ENCODE assay signal across 10 cellular contexts in the genomic region with DNA sequence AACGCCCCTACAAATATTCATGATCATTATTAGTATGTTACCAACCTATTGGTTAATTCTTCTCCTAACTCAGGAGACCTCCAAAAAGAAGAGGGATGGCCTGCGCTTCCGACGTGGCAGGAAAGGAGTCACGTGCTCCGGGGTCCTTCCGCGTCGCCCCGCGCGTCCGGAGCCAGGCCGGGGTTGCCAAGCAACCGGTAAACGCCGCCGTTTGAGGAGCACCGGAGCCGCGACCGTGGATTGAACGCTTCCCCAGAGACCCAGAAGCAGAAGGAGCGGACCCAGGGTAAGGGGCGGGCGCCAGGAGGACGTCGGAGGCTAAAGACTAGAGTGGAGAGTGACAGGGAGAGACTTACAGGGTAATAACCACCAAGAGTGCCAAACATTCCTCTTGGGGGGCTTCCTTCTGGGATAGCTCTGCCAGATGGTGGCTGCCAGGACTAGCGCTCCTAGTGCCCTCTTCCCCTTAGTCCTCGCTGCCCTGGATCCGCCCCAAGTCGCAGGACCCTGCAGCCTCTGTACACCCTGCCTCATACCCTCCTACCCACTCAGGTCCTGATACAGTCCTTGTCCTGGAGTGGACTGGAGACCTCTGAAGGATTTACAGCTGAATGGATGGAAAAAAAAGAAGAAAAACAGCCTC. TPM values are rescaled to one million over a fixed set of nuclear protein-coding genes. Genes with fewer than 3 reads are reported as not detected.
A peak's percentile ranks its signal among the peaks of the same experiment; 100 is the strongest.
DNase-seq lines count a peak whose midpoint lies in the region; ATAC-seq, FAIRE-seq and TF ChIP-seq lines count a peak whose summit lies in the region.
"Had no signal": no experiment of that assay in that cellular context is flagged by ENCODE, and none has a peak within 500 bp of the region (broad histone marks: within the 10 kb centered on the region; RNA-seq: fewer than 3 reads in every experiment).

A gene with protein sequence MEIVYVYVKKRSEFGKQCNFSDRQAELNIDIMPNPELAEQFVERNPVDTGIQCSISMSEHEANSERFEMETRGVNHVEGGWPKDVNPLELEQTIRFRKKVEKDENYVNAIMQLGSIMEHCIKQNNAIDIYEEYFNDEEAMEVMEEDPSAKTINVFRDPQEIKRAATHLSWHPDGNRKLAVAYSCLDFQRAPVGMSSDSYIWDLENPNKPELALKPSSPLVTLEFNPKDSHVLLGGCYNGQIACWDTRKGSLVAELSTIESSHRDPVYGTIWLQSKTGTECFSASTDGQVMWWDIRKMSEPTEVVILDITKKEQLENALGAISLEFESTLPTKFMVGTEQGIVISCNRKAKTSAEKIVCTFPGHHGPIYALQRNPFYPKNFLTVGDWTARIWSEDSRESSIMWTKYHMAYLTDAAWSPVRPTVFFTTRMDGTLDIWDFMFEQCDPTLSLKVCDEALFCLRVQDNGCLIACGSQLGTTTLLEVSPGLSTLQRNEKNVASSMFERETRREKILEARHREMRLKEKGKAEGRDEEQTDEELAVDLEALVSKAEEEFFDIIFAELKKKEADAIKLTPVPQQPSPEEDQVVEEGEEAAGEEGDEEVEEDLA (plus strand): TSS at position 175 of the 643 bp plus-strand sequence. CDS start 7,584 bp downstream, outside the sequence.

- no peak within 1 kb of the TSS for H3K9ac ChIP-seq in endodermal cell (ENCODE audit: extremely low read depth, low read length, poor library complexity, severe bottlenecking)

- no peaks in the 10 kb centered on the region for H3K36me3 ChIP-seq in endodermal cell (ENCODE audit: control insufficient read depth, insufficient read depth, low read length)
- H3K36me3 ChIP-seq: gastrocnemius medialis had no signal

- H3K9me3 Mint-ChIP-seq in endodermal cell = no peaks in the 10 kb centered on the region

- H3K9me3 ChIP-seq in endodermal cell (ENCODE audit: control insufficient read depth, low read length) = no peaks in the 10 kb centered on the region
- H3K9me3 ChIP-seq: gastrocnemius medialis had no signal

- H3K4me1 Mint-ChIP-seq in endodermal cell = peaks cover 11% of the 10 kb centered on the region

- H3K4me3 Mint-ChIP-seq in endodermal cell = peak within 1 kb of the TSS; percentile 46

- H3K27ac Mint-ChIP-seq in endodermal cell = no peak within 1 kb of the TSS

- peak; percentile 65 for DNase-seq in activated CD8-positive, alpha-beta memory T cell treated with anti-CD3 and anti-CD28 coated beads for 24 hours
- DNase-seq in activated CD8-positive, alpha-beta memory T cell treated with anti-CD3 and anti-CD28 coated beads, Interleukin-2, amount 50 U/mL, for 4 hours = no peak
- peak; percentile 40 for DNase-seq in SK-N-DZ (ENCODE audit: low spot score)
- peak; percentile 86 for DNase-seq in endodermal cell
- peak; percentile 45 for DNase-seq in stimulated activated naive CD8-positive, alpha-beta T cell treated with anti-CD3 and anti-CD28 coated beads, Interleukin-15, Interleukin-2, amounts not matched to agents 100 U/mL and 50 U/mL, for 24 hours
- DNase-seq in ureter (ENCODE audit: low spot score) = no peak
- no peak for DNase-seq in GM19239 (ENCODE audit: insufficient read length, low spot score)
- DNase-seq: gastrocnemius medialis, NCI-H1694 had no signal

- ATAC-seq in stimulated activated naive CD8-positive, alpha-beta T cell treated with anti-CD3 and anti-CD28 coated beads, Interleukin-15, Interleukin-2, amounts not matched to agents 100 U/mL and 50 U/mL, for 24 hours = peak; percentile 28
- ATAC-seq in GM19467 (IDR thresholded peaks at IDR 0.05; ENCODE audit: unreplicated experiment) = no peak
- ATAC-seq: gastrocnemius medialis had no signal

- TF ChIP-seq CTCF in endodermal cell (conservative IDR thresholded peaks at IDR 0.05) = no peak

- FAIRE-seq in GM19239 (lab: Jason Lieb, UNC) = no peak

- H3K27ac ChIP-seq in endodermal cell (ENCODE audit: low read depth, low read length) = peak within 1 kb of the TSS; percentile 96
- H3K27ac ChIP-seq: gastrocnemius medialis had no signal

- H3K36me3 Mint-ChIP-seq in endodermal cell (ENCODE audit: low read depth) = no peaks in the 10 kb centered on the region

- no peaks in the 10 kb centered on the region for H3K4me1 ChIP-seq in endodermal cell (ENCODE audit: control insufficient read depth, insufficient read depth, low read length)

- peaks cover 20% of the 10 kb centered on the region for H3K27me3 ChIP-seq in endodermal cell (ENCODE audit: control insufficient read depth, insufficient read depth, low read length, poor library complexity, severe bottlenecking)

- WGBS in endodermal cell (ENCODE audit: insufficient coverage in 1 of 2, insufficient read length in 1 of 2), 2 experiments = 33 to 34% methylated on average over 7 to 32 of the region's 32 CpGs

- peaks cover 29% of the 10 kb centered on the region for H3K27me3 Mint-ChIP-seq in endodermal cell (ENCODE audit: insufficient read depth)

- H3K4me3 ChIP-seq in endodermal cell (ENCODE audit: low read length) = no peak within 1 kb of the TSS

RNA-seq across cellular contexts. Expression of the gene that starts here (rescaled TPM):
- not detected in 2 replicates for polyA plus RNA-seq in SK-N-DZ (2014; cell fraction: cytosol; rRNA removed)
- not detected in 2 replicates for polyA plus RNA-seq in SK-N-DZ (2014; cell fraction: nucleus; rRNA removed)
- total RNA-seq in endodermal cell (not detected), ureter (not detected)
- polyA plus RNA-seq in endodermal cell (2013, experiment 1 of 2) = 0.89 TPM
- 0.50 TPM for polyA plus RNA-seq in endodermal cell (2013, experiment 2 of 2)
- total RNA-seq: gastrocnemius medialis had no signal

Comparison
In these comparisons a context has a peak if more than half of its experiments do, and no peak if none do; other contexts are left out.
1. DNase-seq: peak in activated CD8-positive, alpha-beta memory T cell treated with anti-CD3 and anti-CD28 coated beads for 24 hours (single experiment), SK-N-DZ (single experiment) and stimulated activated naive CD8-positive, alpha-beta T cell treated with anti-CD3 and anti-CD28 coated beads, Interleukin-15, Interleukin-2, amounts not matched to agents 100 U/mL and 50 U/mL, for 24 hours (single experiment); none in activated CD8-positive, alpha-beta memory T cell treated with anti-CD3 and anti-CD28 coated beads, Interleukin-2, amount 50 U/mL, for 4 hours (single experiment), ureter (single experiment) and GM19239 (single experiment).
2. Peak in DNase-seq and H3K27ac ChIP-seq in endodermal cell; RNA of the gene not detected or under 1 TPM.